11 cellular contexts compared by ENCODE assay signal in the genomic region with DNA sequence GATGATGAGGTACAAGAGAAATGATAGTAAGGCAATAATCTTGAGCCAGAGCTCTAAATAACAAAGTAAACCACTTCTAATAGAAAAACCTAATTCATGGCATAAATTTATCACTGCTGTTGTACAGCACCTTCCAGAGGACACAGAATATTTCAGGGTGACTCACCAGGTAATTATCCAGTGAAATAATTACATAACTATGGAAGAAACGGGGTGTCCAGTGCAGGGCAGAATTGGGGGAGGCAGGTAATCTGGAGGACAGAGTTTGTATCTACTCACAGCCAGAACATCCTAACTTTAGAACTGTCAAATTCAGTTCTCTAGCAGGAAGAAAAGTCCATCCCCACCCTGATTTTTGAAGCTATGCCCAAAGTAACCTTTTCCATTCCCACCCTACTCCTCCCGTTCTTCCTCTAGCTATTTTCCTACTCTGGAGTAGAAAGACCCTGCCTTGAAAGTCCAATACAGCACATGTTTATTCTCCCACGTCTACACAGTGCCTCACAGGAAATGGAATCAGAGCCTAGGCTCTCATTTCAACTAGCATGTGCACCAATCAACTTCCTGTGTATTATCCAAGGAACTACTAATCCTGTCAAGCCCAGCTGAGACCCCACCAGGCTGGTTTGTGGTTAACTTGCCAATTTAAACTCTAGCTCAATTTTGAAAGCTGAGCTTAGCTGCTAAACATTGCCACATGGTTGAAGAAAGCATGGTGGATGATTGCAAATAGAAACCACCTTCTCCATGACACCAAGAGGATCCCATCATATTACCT.
DNase-seq lines count a peak whose midpoint lies in the region; ATAC-seq and TF ChIP-seq lines count a peak whose summit lies in the region.
"Had no signal": no experiment of that assay in that cellular context is flagged by ENCODE, and none has a peak within 500 bp of the region (broad histone marks: within the 10 kb centered on the region; RNA-seq: fewer than 3 reads in every experiment).

No MANE protein-coding gene starts in this region.

- CTCF ChIA-PET in MCF 10A (lab: Yijun Ruan, JAX) = interaction anchor here (0.6 to 8.2 kb wide), 32 partner anchors 12 to 1072 kb away, joined by 3 to 68 read pairs (median 4); a partner anchor contains a TSS

- H3K4me3 Mint-ChIP-seq in MCF 10A (ENCODE audit: unreplicated experiment) = no peak overlapping the region
- no peak overlapping the region for H3K4me3 Mint-ChIP-seq in stimulated activated naive CD8-positive, alpha-beta T cell treated with anti-CD3 and anti-CD28 coated beads, Interleukin-15, amount 100 ng/mL, for 72 hours
- H3K4me3 Mint-ChIP-seq: activated naive CD8-positive, alpha-beta T cell treated with anti-CD3 and anti-CD28 coated beads, Interleukin-2, amount 50 U/mL, for 24 hours; natural killer cell treated with Interleukin-12 subunit alpha and Interleukin-12 subunit beta and Interleukin-15 and Interleukin-18, amount 100 ng/mL, for 72 hours had no signal

- intact Hi-C loops in MCF 10A (cut with micrococcal nuclease) = no loop called here

- H3K27me3 Mint-ChIP-seq in MCF 10A (ENCODE audit: insufficient read depth, unreplicated experiment) = no peaks in the 10 kb centered on the region
- H3K27me3 Mint-ChIP-seq in stimulated activated naive CD8-positive, alpha-beta T cell treated with anti-CD3 and anti-CD28 coated beads, Interleukin-15, amount 100 ng/mL, for 72 hours = peaks cover 37% of the 10 kb centered on the region

- H3K4me1 Mint-ChIP-seq in MCF 10A (ENCODE audit: insufficient read depth, unreplicated experiment) = peaks cover 66% of the 10 kb centered on the region
- H3K4me1 Mint-ChIP-seq in stimulated activated naive CD8-positive, alpha-beta T cell treated with anti-CD3 and anti-CD28 coated beads, Interleukin-15, amount 100 ng/mL, for 72 hours = peaks cover 6% of the 10 kb centered on the region

- peak overlapping the region; percentile 42 for H3K27ac Mint-ChIP-seq in MCF 10A (ENCODE audit: low read depth, unreplicated experiment)
- no peak overlapping the region for H3K27ac Mint-ChIP-seq in stimulated activated naive CD8-positive, alpha-beta T cell treated with anti-CD3 and anti-CD28 coated beads, Interleukin-15, amount 100 ng/mL, for 72 hours
- H3K27ac Mint-ChIP-seq: activated naive CD8-positive, alpha-beta T cell treated with anti-CD3 and anti-CD28 coated beads, Interleukin-2, amount 50 U/mL, for 24 hours; natural killer cell treated with Interleukin-12 subunit alpha and Interleukin-12 subunit beta and Interleukin-15 and Interleukin-18, amount 100 ng/mL, for 72 hours had no signal

- peak; percentile 87 for DNase-seq in H4 (ENCODE audit: low spot score)
- DNase-seq in NCI-H82 (lab: John Stamatoyannopoulos, UW) = peak; percentile 93
- DNase-seq in MCF 10A (ENCODE audit: unreplicated experiment) = peak; percentile 60
- DNase-seq in non-pigmented ciliary epithelial cell (ENCODE audit: low read depth) = peak; percentile 70
- no peak for DNase-seq in Ammon's horn (ENCODE audit: low spot score)
- no peak for DNase-seq in NCI-H345 treated with DMSO at 0.1 percent for 48 hours (lab: John Stamatoyannopoulos, UW; ENCODE audit: unreplicated experiment)
- DNase-seq in stimulated activated naive CD8-positive, alpha-beta T cell treated with anti-CD3 and anti-CD28 coated beads, Interleukin-15, amount 100 ng/mL, for 72 hours = no peak
- DNase-seq: activated naive CD8-positive, alpha-beta T cell treated with anti-CD3 and anti-CD28 coated beads, Interleukin-2, amount 50 U/mL, for 24 hours; glutamatergic neuron had no signal

- H3K36me3 Mint-ChIP-seq in MCF 10A (ENCODE audit: insufficient read depth, unreplicated experiment) = peaks cover 53% of the 10 kb centered on the region
- H3K36me3 Mint-ChIP-seq: natural killer cell treated with Interleukin-12 subunit alpha and Interleukin-12 subunit beta and Interleukin-15 and Interleukin-18, amount 100 ng/mL, for 72 hours had no signal

- TF ChIP-seq CTCF in MCF 10A (IDR thresholded peaks at IDR 0.05; ENCODE audit: unreplicated experiment) = no peak

- POLR2A ChIA-PET in MCF 10A (lab: Yijun Ruan, JAX) = interaction anchor here (0.6 to 30.6 kb wide), 28 partner anchors 12 to 678 kb away, joined by 3 to 881 read pairs (median 4); a partner anchor contains a TSS

- H3K9me3 Mint-ChIP-seq in MCF 10A (ENCODE audit: unreplicated experiment) = no peaks in the 10 kb centered on the region
- no peaks in the 10 kb centered on the region for H3K9me3 Mint-ChIP-seq in stimulated activated naive CD8-positive, alpha-beta T cell treated with anti-CD3 and anti-CD28 coated beads, Interleukin-15, amount 100 ng/mL, for 72 hours
- H3K9me3 Mint-ChIP-seq: activated naive CD8-positive, alpha-beta T cell treated with anti-CD3 and anti-CD28 coated beads, Interleukin-2, amount 50 U/mL, for 24 hours; natural killer cell treated with Interleukin-12 subunit alpha and Interleukin-12 subunit beta and Interleukin-15 and Interleukin-18, amount 100 ng/mL, for 72 hours had no signal

- BruUV-seq in MCF 10A (replicated peaks; lab: Mats Ljungman, UMichigan) = no TSS peak

- ATAC-seq in GM19324 (IDR thresholded peaks at IDR 0.05; ENCODE audit: low FRiP score, unreplicated experiment) = no peak
- ATAC-seq in stimulated activated naive CD8-positive, alpha-beta T cell treated with anti-CD3 and anti-CD28 coated beads, Interleukin-15, amount 100 ng/mL, for 72 hours = no peak
- ATAC-seq: activated naive CD8-positive, alpha-beta T cell treated with anti-CD3 and anti-CD28 coated beads, Interleukin-2, amount 50 U/mL, for 24 hours; natural killer cell treated with Interleukin-12 subunit alpha and Interleukin-12 subunit beta and Interleukin-15 and Interleukin-18, amount 100 ng/mL, for 72 hours had no signal

Comparison
In these comparisons a context has a peak if more than half of its experiments do, and no peak if none do; other contexts are left out.
1. DNase-seq: peak in H4 (single experiment), NCI-H82 (single experiment), MCF 10A (single experiment) and non-pigmented ciliary epithelial cell (single experiment); none in Ammon's horn (single experiment), NCI-H345 treated with DMSO at 0.1 percent for 48 hours (single experiment) and stimulated activated naive CD8-positive, alpha-beta T cell treated with anti-CD3 and anti-CD28 coated beads, Interleukin-15, amount 100 ng/mL, for 72 hours (0 of 2).